In the genomic region with DNA sequence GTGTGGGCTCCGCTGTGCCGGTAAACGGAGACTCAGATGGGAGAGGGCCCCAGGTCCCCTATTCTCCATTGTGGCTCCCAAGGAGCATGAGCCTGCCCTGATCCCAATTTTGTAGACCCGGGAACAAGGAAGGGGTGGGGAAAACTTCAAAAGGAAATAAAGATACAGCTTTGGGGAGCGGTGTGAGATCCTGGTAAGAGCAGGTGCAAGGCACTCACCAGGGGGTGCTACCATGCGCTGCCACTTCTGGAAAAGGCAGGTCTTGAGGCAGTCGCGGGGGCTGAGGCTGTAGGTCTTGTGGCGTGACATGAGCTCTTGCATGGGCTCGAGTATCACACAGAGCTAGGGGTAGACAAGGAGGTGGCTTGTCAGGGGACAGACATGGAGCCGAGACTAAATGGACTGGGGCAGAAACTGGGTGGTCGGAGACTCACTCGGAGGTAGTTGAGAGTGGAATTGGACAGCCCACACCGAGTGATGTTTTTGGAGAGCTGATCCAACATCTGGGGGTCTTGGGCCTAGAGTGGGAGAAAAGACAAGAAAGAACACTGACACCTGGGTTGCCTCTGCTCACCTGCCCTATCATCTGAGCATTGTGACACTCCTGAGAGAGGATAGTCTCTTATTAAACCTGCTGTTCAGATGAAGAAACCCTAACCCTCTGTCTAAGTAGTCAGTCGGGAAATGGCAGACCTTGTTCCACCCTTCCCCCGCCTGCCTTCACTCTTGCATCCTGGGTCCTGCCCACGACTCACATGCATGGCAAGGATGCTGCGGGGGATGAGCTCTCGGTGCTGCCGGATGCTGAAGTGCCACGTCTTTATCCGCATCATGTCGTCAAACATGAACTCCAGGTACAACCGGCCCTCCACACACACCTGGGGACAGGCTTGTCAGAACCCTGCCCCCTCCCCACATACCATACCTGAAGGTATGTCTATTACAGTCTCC, we compare ENCODE assay signal across 1 cellular context.
TF ChIP-seq lines count a peak whose summit lies in the region.

No MANE protein-coding gene starts in this region.

TF ChIP-seq in GM12878, 131 proteins besides CTCF, POLR2A, EP300 and RAD21:
- TF ChIP-seq SMAD5 (IDR thresholded peaks at IDR 0.05; ENCODE audit: low read depth) = 0 out of 2 replicates have a peak, but pooled peaks have one; percentile 35
- no peak for TF ChIP-seq LARP7 (IDR thresholded peaks at IDR 0.05)
- TF ChIP-seq BMI1 (IDR thresholded peaks at IDR 0.05; ENCODE audit: borderline replicate concordance) = no peak
- no peak for TF ChIP-seq NFXL1 (IDR thresholded peaks at IDR 0.05; ENCODE audit: borderline replicate concordance)
- no peak for TF ChIP-seq NRF1 (conservative IDR thresholded peaks at IDR 0.05; ENCODE audit: low read depth, low read length)
- TF ChIP-seq, protein P1, sequence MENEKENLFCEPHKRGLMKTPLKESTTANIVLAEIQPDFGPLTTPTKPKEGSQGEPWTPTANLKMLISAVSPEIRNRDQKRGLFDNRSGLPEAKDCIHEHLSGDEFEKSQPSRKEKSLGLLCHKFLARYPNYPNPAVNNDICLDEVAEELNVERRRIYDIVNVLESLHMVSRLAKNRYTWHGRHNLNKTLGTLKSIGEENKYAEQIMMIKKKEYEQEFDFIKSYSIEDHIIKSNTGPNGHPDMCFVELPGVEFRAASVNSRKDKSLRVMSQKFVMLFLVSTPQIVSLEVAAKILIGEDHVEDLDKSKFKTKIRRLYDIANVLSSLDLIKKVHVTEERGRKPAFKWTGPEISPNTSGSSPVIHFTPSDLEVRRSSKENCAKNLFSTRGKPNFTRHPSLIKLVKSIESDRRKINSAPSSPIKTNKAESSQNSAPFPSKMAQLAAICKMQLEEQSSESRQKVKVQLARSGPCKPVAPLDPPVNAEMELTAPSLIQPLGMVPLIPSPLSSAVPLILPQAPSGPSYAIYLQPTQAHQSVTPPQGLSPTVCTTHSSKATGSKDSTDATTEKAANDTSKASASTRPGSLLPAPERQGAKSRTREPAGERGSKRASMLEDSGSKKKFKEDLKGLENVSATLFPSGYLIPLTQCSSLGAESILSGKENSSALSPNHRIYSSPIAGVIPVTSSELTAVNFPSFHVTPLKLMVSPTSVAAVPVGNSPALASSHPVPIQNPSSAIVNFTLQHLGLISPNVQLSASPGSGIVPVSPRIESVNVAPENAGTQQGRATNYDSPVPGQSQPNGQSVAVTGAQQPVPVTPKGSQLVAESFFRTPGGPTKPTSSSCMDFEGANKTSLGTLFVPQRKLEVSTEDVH (IDR thresholded peaks at IDR 0.05; ENCODE audit: low read depth, partially characterized antibody) = no peak
- no peak for TF ChIP-seq RELA (IDR thresholded peaks at IDR 0.05; ENCODE audit: borderline replicate concordance, partially characterized antibody)
- TF ChIP-seq, protein P2, sequence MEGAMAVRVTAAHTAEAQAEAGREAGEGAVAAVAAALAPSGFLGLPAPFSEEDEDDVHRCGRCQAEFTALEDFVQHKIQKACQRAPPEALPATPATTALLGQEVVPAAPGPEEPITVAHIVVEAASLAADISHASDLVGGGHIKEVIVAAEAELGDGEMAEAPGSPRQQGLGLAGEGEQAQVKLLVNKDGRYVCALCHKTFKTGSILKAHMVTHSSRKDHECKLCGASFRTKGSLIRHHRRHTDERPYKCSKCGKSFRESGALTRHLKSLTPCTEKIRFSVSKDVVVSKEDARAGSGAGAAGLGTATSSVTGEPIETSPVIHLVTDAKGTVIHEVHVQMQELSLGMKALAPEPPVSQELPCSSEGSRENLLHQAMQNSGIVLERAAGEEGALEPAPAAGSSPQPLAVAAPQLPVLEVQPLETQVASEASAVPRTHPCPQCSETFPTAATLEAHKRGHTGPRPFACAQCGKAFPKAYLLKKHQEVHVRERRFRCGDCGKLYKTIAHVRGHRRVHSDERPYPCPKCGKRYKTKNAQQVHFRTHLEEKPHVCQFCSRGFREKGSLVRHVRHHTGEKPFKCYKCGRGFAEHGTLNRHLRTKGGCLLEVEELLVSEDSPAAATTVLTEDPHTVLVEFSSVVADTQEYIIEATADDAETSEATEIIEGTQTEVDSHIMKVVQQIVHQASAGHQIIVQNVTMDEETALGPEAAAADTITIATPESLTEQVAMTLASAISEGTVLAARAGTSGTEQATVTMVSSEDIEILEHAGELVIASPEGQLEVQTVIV (IDR thresholded peaks at IDR 0.05; ENCODE audit: borderline replicate concordance, partially characterized antibody) = no peak
